8 cellular contexts compared by ENCODE assay signal in the genomic region with DNA sequence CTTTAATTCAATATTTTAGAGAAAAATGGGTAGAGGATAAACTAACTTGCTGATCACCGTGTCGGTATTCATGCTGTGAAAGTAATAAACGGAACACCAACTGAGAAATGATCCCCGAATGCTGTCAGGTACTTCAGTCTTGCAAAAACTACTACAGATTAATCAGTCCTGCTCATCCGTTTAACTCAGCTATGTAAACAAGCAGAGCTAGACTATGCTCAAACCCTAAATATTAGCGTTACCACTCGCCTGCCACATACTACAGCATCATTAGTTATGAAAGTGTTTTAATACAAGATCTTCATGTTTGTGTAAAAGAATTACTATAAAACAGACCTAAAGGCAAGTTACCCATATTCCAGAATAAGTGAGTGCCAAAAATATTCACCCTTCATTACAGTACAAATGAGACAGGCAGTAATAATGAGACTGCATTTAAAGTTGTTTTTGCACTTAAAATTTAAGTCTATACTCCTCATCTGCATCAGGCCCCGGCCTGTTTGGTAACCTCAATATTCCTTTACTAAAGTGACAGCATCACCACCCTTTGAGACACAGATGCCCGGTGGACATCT. TPM values are rescaled to one million over a fixed set of nuclear protein-coding genes. Genes with fewer than 3 reads are reported as not detected.
DNase-seq lines count a peak whose midpoint lies in the region; ATAC-seq and TF ChIP-seq lines count a peak whose summit lies in the region.

No MANE protein-coding gene starts in this region.

- H3K9me3 ChIP-seq in mesodermal cell (ENCODE audit: control insufficient read depth, low read length): no peaks in the 10 kb centered on the region

- H3K4me3 Mint-ChIP-seq in stimulated activated naive CD8-positive, alpha-beta T cell treated with anti-CD3 and anti-CD28 coated beads, Interleukin-15, Interleukin-2, amounts not matched to agents 100 ng/mL and 50 ng/mL, for 24 hours: peak overlapping the region; percentile 87
- H3K4me3 Mint-ChIP-seq in brain: peak overlapping the region; percentile 83 to 95 (median 92)

- peaks cover 1% of the 10 kb centered on the region for H3K36me3 ChIP-seq in mesodermal cell (ENCODE audit: control insufficient read depth, insufficient read depth, low read length)

- no peaks in the 10 kb centered on the region for H3K9me3 Mint-ChIP-seq in stimulated activated naive CD8-positive, alpha-beta T cell treated with anti-CD3 and anti-CD28 coated beads, Interleukin-15, Interleukin-2, amounts not matched to agents 100 ng/mL and 50 ng/mL, for 24 hours
- peaks cover 0 to 11% (median 1%) of the 10 kb centered on the region in 5 experiments for H3K9me3 Mint-ChIP-seq in brain

- H3K27ac Mint-ChIP-seq in stimulated activated naive CD8-positive, alpha-beta T cell treated with anti-CD3 and anti-CD28 coated beads, Interleukin-15, Interleukin-2, amounts not matched to agents 100 ng/mL and 50 ng/mL, for 24 hours: peak overlapping the region; percentile 47
- peak overlapping the region; percentile 25 to 84 (median 66) for H3K27ac Mint-ChIP-seq in brain

- peaks cover 12% of the 10 kb centered on the region for H3K4me1 ChIP-seq in mesodermal cell (ENCODE audit: control insufficient read depth, insufficient read depth, low read length, poor library complexity, severe bottlenecking)

- TF ChIP-seq CTCF in brain (conservative IDR thresholded peaks at IDR 0.05): no peak

- no peak for DNase-seq in stimulated activated naive CD8-positive, alpha-beta T cell treated with anti-CD3 and anti-CD28 coated beads, Interleukin-15, Interleukin-2, amounts not matched to agents 100 U/mL and 50 U/mL, for 24 hours
- DNase-seq in medulla oblongata (ENCODE audit: extremely low spot score) (no peak), NCI-H1105 (lab: John Stamatoyannopoulos, UW) (no peak)

- ATAC-seq in stimulated activated naive CD8-positive, alpha-beta T cell treated with anti-CD3 and anti-CD28 coated beads, Interleukin-15, Interleukin-2, amounts not matched to agents 100 U/mL and 50 U/mL, for 24 hours: no peak
- ATAC-seq in HG03159 (IDR thresholded peaks at IDR 0.05; ENCODE audit: unreplicated experiment) (no peak), HG02642 (IDR thresholded peaks at IDR 0.05; ENCODE audit: poor library complexity, unreplicated experiment) (no peak)

- H3K27me3 Mint-ChIP-seq in stimulated activated naive CD8-positive, alpha-beta T cell treated with anti-CD3 and anti-CD28 coated beads, Interleukin-15, Interleukin-2, amounts not matched to agents 100 ng/mL and 50 ng/mL, for 24 hours: peaks cover 5% of the 10 kb centered on the region
- peaks cover 24% of the 10 kb centered on the region for H3K27me3 Mint-ChIP-seq in brain

- H3K27ac ChIP-seq in mesodermal cell (ENCODE audit: low read depth, low read length, severe bottlenecking): no peak overlapping the region

- H3K4me1 Mint-ChIP-seq in stimulated activated naive CD8-positive, alpha-beta T cell treated with anti-CD3 and anti-CD28 coated beads, Interleukin-15, Interleukin-2, amounts not matched to agents 100 ng/mL and 50 ng/mL, for 24 hours (ENCODE audit: low read depth): peaks cover 62% of the 10 kb centered on the region
- peaks cover 56% of the 10 kb centered on the region for H3K4me1 Mint-ChIP-seq in brain

- peak overlapping the region; percentile 69 for H3K4me3 ChIP-seq in mesodermal cell (ENCODE audit: extremely low read depth, insufficient read depth, low read length, poor library complexity, severe bottlenecking)

- WGBS in mesodermal cell (ENCODE audit: insufficient coverage in 2 of 2), 2 experiments: 6 to 14% methylated on average over 6 to 7 of the region's 9 CpGs

- H3K36me3 Mint-ChIP-seq in stimulated activated naive CD8-positive, alpha-beta T cell treated with anti-CD3 and anti-CD28 coated beads, Interleukin-15, Interleukin-2, amounts not matched to agents 100 ng/mL and 50 ng/mL, for 24 hours (ENCODE audit: low read depth): no peaks in the 10 kb centered on the region
- no peaks in the 10 kb centered on the region for H3K36me3 Mint-ChIP-seq in brain

RNA-seq across cellular contexts. Expression of a gene that starts 1.0 kb away (rescaled TPM):
- polyA plus RNA-seq in brain (ENCODE audit: insufficient read depth, low read depth, low replicate concordance): 4.5 TPM
- polyA plus RNA-seq in mesodermal cell (2013, experiment 1 of 2): 26.5 TPM
- polyA plus RNA-seq in mesodermal cell (2013, experiment 2 of 2): 26.6 TPM
